ENCODE assay signal across 10 cellular contexts in the genomic region with DNA sequence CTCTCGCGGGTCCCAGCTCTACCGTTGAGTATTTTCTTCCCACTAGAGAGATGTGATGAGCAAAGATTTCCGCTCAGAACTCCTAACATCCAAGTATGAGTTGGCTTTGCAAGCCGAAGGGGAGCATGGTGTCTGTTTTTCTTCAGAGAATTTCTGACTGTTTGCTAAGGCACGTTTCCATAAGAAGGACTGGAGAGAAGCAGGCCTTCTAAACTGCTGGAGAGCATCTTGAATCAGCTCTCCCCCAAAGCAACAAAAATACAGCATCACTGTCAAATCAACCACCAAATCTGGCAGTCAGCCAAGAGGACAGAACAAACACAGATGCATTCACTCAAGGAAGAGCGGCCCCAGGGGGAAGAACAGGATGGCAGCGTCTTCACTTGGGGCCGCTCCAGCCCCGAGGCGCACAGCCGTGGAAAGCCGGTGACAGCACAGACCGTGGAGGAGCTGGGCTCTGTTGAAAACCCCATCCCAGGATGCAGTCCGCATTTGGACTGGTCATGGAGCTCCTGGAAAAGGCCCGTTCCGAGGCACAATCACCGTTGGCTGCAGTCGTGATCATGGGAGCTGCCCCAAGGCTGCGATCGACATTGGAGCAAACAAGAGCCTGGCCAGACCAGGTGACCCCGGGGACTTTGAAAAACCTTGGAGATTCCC.
DNase-seq lines count a peak whose midpoint lies in the region; ATAC-seq, FAIRE-seq and TF ChIP-seq lines count a peak whose summit lies in the region.
"Had no signal": no experiment of that assay in that cellular context is flagged by ENCODE, and none has a peak within 500 bp of the region (broad histone marks: within the 10 kb centered on the region; RNA-seq: fewer than 3 reads in every experiment).

No MANE protein-coding gene starts in this region.

- H3K9me2 ChIP-seq in hepatocyte (replicated peaks; ENCODE audit: insufficient read depth) = no peaks in the 10 kb centered on the region

- intact Hi-C loops in upper lobe of right lung (cut with DNase I) = no loop called here

- CTCF ChIA-PET in HEK293T (lab: Yijun Ruan, JAX) = no interaction called here

- H3K9me3 ChIP-seq in hepatocyte (ENCODE audit: low read depth) (peaks cover 17% of the 10 kb centered on the region), upper lobe of right lung (peaks cover 10% of the 10 kb centered on the region)

- H3K27ac ChIP-seq in hepatocyte (peak overlapping the region; percentile 90), upper lobe of right lung (no peak overlapping the region)
- H3K27ac ChIP-seq: ascending aorta, KMS-11 had no signal

- no peak for TF ChIP-seq CTCF in hepatocyte (IDR thresholded peaks at IDR 0.05; ENCODE audit: poor library complexity)
- TF ChIP-seq CTCF in upper lobe of right lung (IDR thresholded peaks at IDR 0.05) = no peak

- H3K4me3 ChIP-seq in hepatocyte = no peak overlapping the region
- H3K4me3 ChIP-seq in upper lobe of right lung = no peak overlapping the region
- H3K4me3 ChIP-seq: ascending aorta had no signal

- peak; percentile 39 for ATAC-seq in upper lobe of right lung

- POLR2A ChIA-PET in HEK293T (lab: Yijun Ruan, JAX) = no interaction called here

- FAIRE-seq in RCC 7860 (lab: Jason Lieb, UNC) = no peak

- H3K27me3 ChIP-seq in hepatocyte (no peaks in the 10 kb centered on the region), upper lobe of right lung (no peaks in the 10 kb centered on the region)
- H3K27me3 ChIP-seq: ascending aorta had no signal

- peak; percentile 14 for DNase-seq in activated effector memory CD4-positive, alpha-beta T cell treated with anti-CD3 and anti-CD28 coated beads, Interleukin-2, amount 50 U/mL, for 16 hours
- no peak for DNase-seq in activated effector memory CD4-positive, alpha-beta T cell treated with Interleukin-2 at 50 U/mL for 16 hours
- DNase-seq in hepatocyte (ENCODE audit: low spot score) = peak; percentile 77
- DNase-seq in upper lobe of right lung = peak; percentile 51
- no peak for DNase-seq in LoVo (ENCODE audit: low spot score)
- no peak for DNase-seq in RCC 7860 (ENCODE audit: low spot score)
- no peak for DNase-seq in HEK293T (ENCODE audit: extremely low spot score)

- peaks cover 5% of the 10 kb centered on the region for H3K4me1 ChIP-seq in hepatocyte (ENCODE audit: insufficient read depth)
- H3K4me1 ChIP-seq in upper lobe of right lung = no peaks in the 10 kb centered on the region
- H3K4me1 ChIP-seq: ascending aorta had no signal

- no peaks in the 10 kb centered on the region for H3K79me2 ChIP-seq in hepatocyte

- no peak overlapping the region for H2AFZ ChIP-seq in hepatocyte

- H3K4me2 ChIP-seq in hepatocyte = peak overlapping the region; percentile 51
- H3K4me2 ChIP-seq: KMS-11 had no signal

- H3K36me3 ChIP-seq in hepatocyte (replicated peaks; ENCODE audit: insufficient read depth, low read depth) (no peaks in the 10 kb centered on the region), upper lobe of right lung (no peaks in the 10 kb centered on the region)

- 65% methylated on average over 22 of the region's 22 CpGs for WGBS in hepatocyte (ENCODE audit: low lambda C conversion rate, missing lambda C conversion rate)

- H4K20me1 ChIP-seq in hepatocyte (ENCODE audit: insufficient read depth, poor library complexity, severe bottlenecking) = no peaks in the 10 kb centered on the region

TF ChIP-seq in PFSK-1, 5 proteins besides CTCF, POLR2A, EP300 and RAD21:
- TF ChIP-seq FOXP2 (optimal IDR thresholded peaks at IDR 0.05; ENCODE audit: borderline replicate concordance, extremely low read depth, extremely low read length, insufficient read depth) = no peak
- TF ChIP-seq TAF1 (IDR thresholded peaks at IDR 0.05; ENCODE audit: borderline replicate concordance, insufficient read depth, low read length) = peak; percentile 24; the same call in 1 of the 2 replicates
- TF ChIP-seq POLR2AphosphoS5 (IDR thresholded peaks at IDR 0.05; ENCODE audit: low read depth, low read length) = no peak
- TF ChIP-seq, protein P1, sequence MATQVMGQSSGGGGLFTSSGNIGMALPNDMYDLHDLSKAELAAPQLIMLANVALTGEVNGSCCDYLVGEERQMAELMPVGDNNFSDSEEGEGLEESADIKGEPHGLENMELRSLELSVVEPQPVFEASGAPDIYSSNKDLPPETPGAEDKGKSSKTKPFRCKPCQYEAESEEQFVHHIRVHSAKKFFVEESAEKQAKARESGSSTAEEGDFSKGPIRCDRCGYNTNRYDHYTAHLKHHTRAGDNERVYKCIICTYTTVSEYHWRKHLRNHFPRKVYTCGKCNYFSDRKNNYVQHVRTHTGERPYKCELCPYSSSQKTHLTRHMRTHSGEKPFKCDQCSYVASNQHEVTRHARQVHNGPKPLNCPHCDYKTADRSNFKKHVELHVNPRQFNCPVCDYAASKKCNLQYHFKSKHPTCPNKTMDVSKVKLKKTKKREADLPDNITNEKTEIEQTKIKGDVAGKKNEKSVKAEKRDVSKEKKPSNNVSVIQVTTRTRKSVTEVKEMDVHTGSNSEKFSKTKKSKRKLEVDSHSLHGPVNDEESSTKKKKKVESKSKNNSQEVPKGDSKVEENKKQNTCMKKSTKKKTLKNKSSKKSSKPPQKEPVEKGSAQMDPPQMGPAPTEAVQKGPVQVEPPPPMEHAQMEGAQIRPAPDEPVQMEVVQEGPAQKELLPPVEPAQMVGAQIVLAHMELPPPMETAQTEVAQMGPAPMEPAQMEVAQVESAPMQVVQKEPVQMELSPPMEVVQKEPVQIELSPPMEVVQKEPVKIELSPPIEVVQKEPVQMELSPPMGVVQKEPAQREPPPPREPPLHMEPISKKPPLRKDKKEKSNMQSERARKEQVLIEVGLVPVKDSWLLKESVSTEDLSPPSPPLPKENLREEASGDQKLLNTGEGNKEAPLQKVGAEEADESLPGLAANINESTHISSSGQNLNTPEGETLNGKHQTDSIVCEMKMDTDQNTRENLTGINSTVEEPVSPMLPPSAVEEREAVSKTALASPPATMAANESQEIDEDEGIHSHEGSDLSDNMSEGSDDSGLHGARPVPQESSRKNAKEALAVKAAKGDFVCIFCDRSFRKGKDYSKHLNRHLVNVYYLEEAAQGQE (IDR thresholded peaks at IDR 0.05; ENCODE audit: insufficient read depth in 1 of 2, low read depth in 2 of 2, low read length in 2 of 2) = 0 out of 4 replicates have a peak, but pooled peaks of 1 of the 2 experiments have one; percentile 37
- 0 out of 2 replicates have a peak, but pooled peaks have one; percentile 34 for TF ChIP-seq SIN3A (IDR thresholded peaks at IDR 0.05; ENCODE audit: borderline replicate concordance, insufficient read depth, low read length)

TF ChIP-seq in HEK293T, 16 proteins besides CTCF, POLR2A, EP300 and RAD21:
- no peak for TF ChIP-seq L3MBTL2 (conservative IDR thresholded peaks at IDR 0.05)
- TF ChIP-seq NFRKB (IDR thresholded peaks at IDR 0.05) = no peak
- TF ChIP-seq FOXK2 (IDR thresholded peaks at IDR 0.05) = no peak
- TF ChIP-seq FOXA1 (IDR thresholded peaks at IDR 0.05) = no peak
- no peak for TF ChIP-seq ELF4 (IDR thresholded peaks at IDR 0.05)
- no peak for TF ChIP-seq CTBP1 (IDR thresholded peaks at IDR 0.05; ENCODE audit: borderline replicate concordance)
- no peak for TF ChIP-seq ZNF384 (IDR thresholded peaks at IDR 0.05)
- TF ChIP-seq ARNT (IDR thresholded peaks at IDR 0.05) = no peak
- no peak for TF ChIP-seq BHLHE40 (IDR thresholded peaks at IDR 0.05; ENCODE audit: borderline replicate concordance)
- no peak for TF ChIP-seq HDGF (IDR thresholded peaks at IDR 0.05; ENCODE audit: borderline replicate concordance)
- no peak for TF ChIP-seq FOXM1 (IDR thresholded peaks at IDR 0.05; ENCODE audit: borderline replicate concordance)
- no peak for TF ChIP-seq LEF1 (IDR thresholded peaks at IDR 0.05; ENCODE audit: borderline replicate concordance)
- TF ChIP-seq, protein P2, sequence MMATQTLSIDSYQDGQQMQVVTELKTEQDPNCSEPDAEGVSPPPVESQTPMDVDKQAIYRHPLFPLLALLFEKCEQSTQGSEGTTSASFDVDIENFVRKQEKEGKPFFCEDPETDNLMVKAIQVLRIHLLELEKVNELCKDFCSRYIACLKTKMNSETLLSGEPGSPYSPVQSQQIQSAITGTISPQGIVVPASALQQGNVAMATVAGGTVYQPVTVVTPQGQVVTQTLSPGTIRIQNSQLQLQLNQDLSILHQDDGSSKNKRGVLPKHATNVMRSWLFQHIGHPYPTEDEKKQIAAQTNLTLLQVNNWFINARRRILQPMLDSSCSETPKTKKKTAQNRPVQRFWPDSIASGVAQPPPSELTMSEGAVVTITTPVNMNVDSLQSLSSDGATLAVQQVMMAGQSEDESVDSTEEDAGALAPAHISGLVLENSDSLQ (IDR thresholded peaks at IDR 0.05) = no peak
- no peak for TF ChIP-seq SP1 (IDR thresholded peaks at IDR 0.05)
- TF ChIP-seq TARDBP (IDR thresholded peaks at IDR 0.05) = no peak
- TF ChIP-seq SUZ12 (IDR thresholded peaks at IDR 0.05) = no peak
TF ChIP-seq in HEK293T: peak in this region for 0.

Comparison
In these comparisons a context has a peak if more than half of its experiments do, and no peak if none do; other contexts are left out.
1. DNase-seq: peak in activated effector memory CD4-positive, alpha-beta T cell treated with anti-CD3 and anti-CD28 coated beads, Interleukin-2, amount 50 U/mL, for 16 hours (single experiment), hepatocyte (single experiment) and upper lobe of right lung (single experiment); none in activated effector memory CD4-positive, alpha-beta T cell treated with Interleukin-2 at 50 U/mL for 16 hours (single experiment), LoVo (single experiment), RCC 7860 (single experiment) and HEK293T (single experiment).